In the genomic region with DNA sequence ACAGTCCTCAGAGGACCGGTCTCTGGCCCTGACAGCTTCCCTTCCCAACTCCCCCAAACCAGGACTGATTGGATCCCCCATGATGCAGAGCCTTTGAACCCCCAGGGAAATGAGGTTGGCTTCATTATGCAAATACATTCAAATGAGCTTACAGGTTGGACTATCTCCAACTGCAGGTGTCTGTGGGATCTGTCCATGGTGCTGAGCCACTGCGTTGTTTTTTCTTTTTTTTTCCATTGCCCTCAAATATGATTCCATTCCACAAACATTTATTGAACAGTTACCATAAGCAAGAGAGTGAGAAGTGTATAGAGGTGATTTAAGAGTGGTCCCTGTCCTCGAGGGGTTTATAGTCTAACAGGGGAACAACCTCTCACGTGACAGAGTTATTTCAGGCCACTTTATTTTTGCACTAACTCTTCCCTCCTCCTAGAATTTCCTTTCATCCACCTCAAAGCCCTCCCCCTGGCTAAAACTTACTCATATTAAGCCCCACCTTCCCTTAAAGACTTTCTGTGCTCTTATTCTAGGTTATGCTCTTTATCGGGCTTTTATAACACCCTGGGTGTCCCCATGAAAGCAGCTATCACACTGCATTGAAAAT, we compare ENCODE assay signal across 30 cellular contexts. TPM values are rescaled to one million over a fixed set of nuclear protein-coding genes. Genes with fewer than 3 reads are reported as not detected.
A peak's percentile ranks its signal among the peaks of the same experiment; 100 is the strongest.
DNase-seq lines count a peak whose midpoint lies in the region; ATAC-seq, FAIRE-seq and TF ChIP-seq lines count a peak whose summit lies in the region.
"Had no signal": no experiment of that assay in that cellular context is flagged by ENCODE, and none has a peak within 500 bp of the region (broad histone marks: within the 10 kb centered on the region; RNA-seq: fewer than 3 reads in every experiment).

No MANE protein-coding gene starts in this region.

- H4K8ac ChIP-seq in IMR-90 (ENCODE audit: low read depth in 2 of 2, low read length in 2 of 2) = no peak overlapping the region

- H3K27me3 ChIP-seq in IMR-90 (ENCODE audit: control insufficient read depth, insufficient read depth, low read length) (peaks cover 3% of the 10 kb centered on the region; the same call in 1 of the 2 replicates), SK-N-SH (ENCODE audit: insufficient read depth) (no peaks in the 10 kb centered on the region)
- H3K27me3 ChIP-seq: ascending aorta, testis, uterus had no signal

- in situ Hi-C loops in IMR-90 (cut with MboI; ENCODE audit: low sequenced_read_pairs) = no loop called here

- H4K91ac ChIP-seq in IMR-90 (ENCODE audit: insufficient read depth, low read depth, low read length) = no peak overlapping the region

- H3K23ac ChIP-seq in IMR-90 (ENCODE audit: low read depth, low read length) = no peak overlapping the region

- no peaks in the 10 kb centered on the region for H3K36me3 Mint-ChIP-seq in osteocyte (ENCODE audit: unreplicated experiment)
- H3K36me3 Mint-ChIP-seq: activated naive CD8-positive, alpha-beta T cell; T-cell had no signal

- no peak for ATAC-seq in IMR-90 (ENCODE audit: low read depth)
- ATAC-seq: activated T-cell treated with anti-CD3 and anti-CD28 coated beads, Interleukin-2, amount 50 U/mL, for 72 hours; gastroesophageal sphincter; lower lobe of right lung; PC-3; stimulated activated naive B cell treated with anti-CD40 and anti-IgM and Interleukin-4, amounts not matched to agents 10 μg/mL and 1 μg/mL and 100 μg/mL, for 72 hours; T-cell had no signal

- POLR2A ChIA-PET in IMR-90 (lab: Charles Lee; ENCODE audit: unreplicated experiment) (no interaction called here), SK-N-SH (lab: Yijun Ruan, JAX) (no interaction called here)

- no peaks in the 10 kb centered on the region for H3K79me1 ChIP-seq in IMR-90 (ENCODE audit: low read depth in 1 of 2, low read length in 2 of 2)

- H3K56ac ChIP-seq in IMR-90 (ENCODE audit: extremely low read depth, insufficient read depth, low read length) = no peak overlapping the region

- no peaks in the 10 kb centered on the region for H3K9me2 ChIP-seq in SK-N-SH

- intact Hi-C loops in IMR-90 (cut with micrococcal nuclease) (loop anchor here (2.0 kb wide), 1 partner anchor 37 kb away; no protein-coding TSS in a partner anchor), kidney (cut with DNase I) (no loop called here)

- no peaks in the 10 kb centered on the region for H3K4me1 ChIP-seq in IMR-90 (ENCODE audit: control insufficient read depth, insufficient read depth, low read length)
- peaks cover 0 to 3% of the 10 kb centered on the region in 2 experiments; a peak in 1 of 4 replicates for H3K4me1 ChIP-seq in SK-N-SH (ENCODE audit: control insufficient read depth in 1 of 2, insufficient read depth in 2 of 2, low read depth in 1 of 2, low read length in 1 of 2)
- H3K4me1 ChIP-seq in kidney (ENCODE audit: control insufficient read depth in 1 of 2, insufficient read depth in 1 of 2, low read depth in 1 of 2, low read length in 2 of 2) = no peaks in the 10 kb centered on the region
- H3K4me1 ChIP-seq: ascending aorta, esophagus muscularis mucosa, gastroesophageal sphincter, lower lobe of right lung, testis, uterus had no signal

- H4K20me1 ChIP-seq in IMR-90 (ENCODE audit: insufficient read depth, low read length) (no peaks in the 10 kb centered on the region), SK-N-SH (ENCODE audit: insufficient read depth) (no peaks in the 10 kb centered on the region)

- H2AFZ ChIP-seq in IMR-90 (replicated peaks; ENCODE audit: low read length, poor library complexity) (no peak overlapping the region), SK-N-SH (ENCODE audit: low read depth) (no peak overlapping the region)

- no peak overlapping the region for H2BK15ac ChIP-seq in IMR-90 (ENCODE audit: low read depth, low read length)

- TF ChIP-seq POLR2A in IMR-90 (IDR thresholded peaks at IDR 0.05; ENCODE audit: low read depth, low read length) = no peak

- no peak overlapping the region for H3K4me3 ChIP-seq in IMR-90 (ENCODE audit: insufficient read depth, low read depth, low read length)
- H3K4me3 ChIP-seq in SK-N-SH (ENCODE audit: low read depth in 2 of 2, low read length in 1 of 2) = no peak overlapping the region
- no peak overlapping the region for H3K4me3 ChIP-seq in epithelial cell of esophagus (ENCODE audit: low read length)
- no peak overlapping the region for H3K4me3 ChIP-seq in kidney (ENCODE audit: low read length in 2 of 2)
- H3K4me3 ChIP-seq: ascending aorta, esophagus muscularis mucosa, gastroesophageal sphincter, lower lobe of right lung, MG63, smooth muscle cell, testis, uterus had no signal

- H4K5ac ChIP-seq in IMR-90 (ENCODE audit: low read depth, low read length) = no peak overlapping the region

- peaks cover 3% of the 10 kb centered on the region for H3K27me3 Mint-ChIP-seq in osteocyte (ENCODE audit: unreplicated experiment)

- H3K9ac ChIP-seq in IMR-90 (ENCODE audit: low read depth, low read length) (no peak overlapping the region), SK-N-SH (no peak overlapping the region), kidney (ENCODE audit: low read length in 2 of 2) (no peak overlapping the region)

- H2AK5ac ChIP-seq in IMR-90 (ENCODE audit: low read depth, low read length) = no peak overlapping the region

- H3K14ac ChIP-seq in IMR-90 (replicated peaks; ENCODE audit: low read depth, low read length) = no peak overlapping the region

- CTCF ChIA-PET in IMR-90 (lab: Yijun Ruan, JAX) = no interaction called here
- CTCF ChIA-PET in SK-N-SH (lab: Yijun Ruan, JAX) = interaction anchor here (0.6 to 1.0 kb wide), 4 partner anchors 15 to 110 kb away, joined by 3 read pairs; partner anchors contain the start of genes DLGAP3 and SMIM12

- no peak for TF ChIP-seq EP300 in SK-N-SH (IDR thresholded peaks at IDR 0.05; ENCODE audit: borderline replicate concordance in 1 of 2, low read depth in 1 of 2, low read length in 1 of 2)

- H3K27ac Mint-ChIP-seq in osteocyte (ENCODE audit: unreplicated experiment) = no peak overlapping the region
- H3K27ac Mint-ChIP-seq: activated naive CD8-positive, alpha-beta T cell; activated T-cell treated with anti-CD3 and anti-CD28 coated beads, Interleukin-2, amount 50 U/mL, for 72 hours; stimulated activated naive B cell treated with anti-CD40 and anti-IgM and Interleukin-4, amounts not matched to agents 10 μg/mL and 1 μg/mL and 100 μg/mL, for 72 hours; T-cell had no signal

- H3K9me1 ChIP-seq in IMR-90 (ENCODE audit: insufficient read depth, low read length) = no peaks in the 10 kb centered on the region

- H3K27ac ChIP-seq in IMR-90 (ENCODE audit: insufficient read depth, low read length) = no peak overlapping the region
- H3K27ac ChIP-seq in SK-N-SH (ENCODE audit: low read depth in 2 of 2, low read length in 1 of 2) = no peak overlapping the region
- no peak overlapping the region for H3K27ac ChIP-seq in kidney (ENCODE audit: low read depth in 2 of 2, low read length in 2 of 2)
- H3K27ac ChIP-seq: ascending aorta, C4-2B, esophagus muscularis mucosa, gastroesophageal sphincter, lower lobe of right lung, neutrophil, testis, uterus had no signal

- H3K36me3 ChIP-seq in IMR-90 (ENCODE audit: control insufficient read depth, insufficient read depth, low read length) (no peaks in the 10 kb centered on the region), SK-N-SH (replicated peaks in 1 of 2; ENCODE audit: control insufficient read depth in 1 of 2, insufficient read depth in 2 of 2, low read length in 1 of 2) (no peaks in the 10 kb centered on the region), kidney (ENCODE audit: control insufficient read depth in 1 of 2, insufficient read depth in 2 of 2, low read length in 2 of 2) (no peaks in the 10 kb centered on the region)
- H3K36me3 ChIP-seq: ascending aorta, esophagus muscularis mucosa, gastroesophageal sphincter, lower lobe of right lung, MG63, neutrophil, uterus had no signal

- H2BK5ac ChIP-seq in IMR-90 (ENCODE audit: low read depth, low read length, poor library complexity, severe bottlenecking) = no peak overlapping the region

- no peaks in the 10 kb centered on the region for H3F3A ChIP-seq in SK-N-SH (replicated peaks; ENCODE audit: insufficient read depth)

- no peak for FAIRE-seq in kidney (lab: Jason Lieb, UNC)
- FAIRE-seq: D721Med, TTC549 had no signal

- no peak overlapping the region for H2BK20ac ChIP-seq in IMR-90 (ENCODE audit: low read depth, low read length)

- H2AK9ac ChIP-seq in IMR-90 (replicated peaks; ENCODE audit: low read depth, low read length, poor library complexity) = no peak overlapping the region

- no peaks in the 10 kb centered on the region for H3K9me3 Mint-ChIP-seq in osteocyte (ENCODE audit: unreplicated experiment)
- H3K9me3 Mint-ChIP-seq: stimulated activated naive B cell treated with anti-CD40 and anti-IgM and Interleukin-4, amounts not matched to agents 10 μg/mL and 1 μg/mL and 100 μg/mL, for 72 hours; T-cell had no signal

- H3K79me2 ChIP-seq in SK-N-SH (ENCODE audit: insufficient read depth) = no peaks in the 10 kb centered on the region

- TF ChIP-seq RAD21 in IMR-90 (IDR thresholded peaks at IDR 0.05; ENCODE audit: low read length) (no peak), SK-N-SH (IDR thresholded peaks at IDR 0.05; ENCODE audit: low read length) (no peak)

- no peak overlapping the region for H3K4me3 Mint-ChIP-seq in osteocyte (ENCODE audit: unreplicated experiment)
- H3K4me3 Mint-ChIP-seq: activated naive CD8-positive, alpha-beta T cell; activated T-cell treated with anti-CD3 and anti-CD28 coated beads, Interleukin-2, amount 50 U/mL, for 72 hours; stimulated activated naive B cell treated with anti-CD40 and anti-IgM and Interleukin-4, amounts not matched to agents 10 μg/mL and 1 μg/mL and 100 μg/mL, for 72 hours; T-cell had no signal

- H3K4ac ChIP-seq in IMR-90 (ENCODE audit: low read depth, low read length) = no peak overlapping the region

- H3K4me2 ChIP-seq in IMR-90 (ENCODE audit: low read depth, low read length) = no peak overlapping the region
- no peak overlapping the region for H3K4me2 ChIP-seq in SK-N-SH
- H3K4me2 ChIP-seq: smooth muscle cell had no signal

- H3K4me1 Mint-ChIP-seq in osteocyte (ENCODE audit: unreplicated experiment) = no peaks in the 10 kb centered on the region
- H3K4me1 Mint-ChIP-seq: stimulated activated naive B cell treated with anti-CD40 and anti-IgM and Interleukin-4, amounts not matched to agents 10 μg/mL and 1 μg/mL and 100 μg/mL, for 72 hours; T-cell had no signal

- H2BK120ac ChIP-seq in IMR-90 (ENCODE audit: low read depth, low read length) = no peak overlapping the region

- H3K9me3 ChIP-seq in IMR-90 (ENCODE audit: control insufficient read depth, insufficient read depth, low read length) (no peaks in the 10 kb centered on the region), SK-N-SH (no peaks in the 10 kb centered on the region), kidney (ENCODE audit: control insufficient read depth in 1 of 2, low read length in 2 of 2) (no peaks in the 10 kb centered on the region)
- H3K9me3 ChIP-seq: ascending aorta, esophagus muscularis mucosa, gastroesophageal sphincter, lower lobe of right lung, MG63, neutrophil, testis, uterus had no signal

- WGBS in IMR-90 (ENCODE audit: extremely low coverage in 2 of 2, insufficient read length in 1 of 2), 2 experiments = no CpG with 5 or more reads among the region's 5 CpGs
- WGBS in SK-N-SH (ENCODE audit: low lambda C conversion rate) = 65% methylated on average over 5 of the region's 5 CpGs

- DNase-seq in ELF-1 (ENCODE audit: low read depth, low spot score) (peak; percentile 5), IMR-90 (no peak), SK-N-SH (no peak), epithelial cell of esophagus (ENCODE audit: low read depth) (peak; percentile 15), NCI-H2196 treated with DMSO at 0.1 percent for 48 hours (lab: John Stamatoyannopoulos, UW; ENCODE audit: unreplicated experiment) (no peak), osteocyte (ENCODE audit: extremely low spot score, unreplicated experiment) (no peak), kidney (no peak)
- no peak for DNase-seq in effector CD8-positive, alpha-beta T cell (lab: John Stamatoyannopoulos, UW)
- DNase-seq: activated CD4-positive, alpha-beta T cell treated with anti-CD3 and anti-CD28 coated beads for 4 hours; activated T-cell treated with anti-CD3 and anti-CD28 coated beads, Interleukin-2, amount 50 U/mL, for 72 hours; central memory CD4-positive, alpha-beta T cell; GDM1; islet precursor cell; lower lobe of right lung; MG63; PC-3; SHP77 treated with DMSO at 0.1 percent for 48 hours; stimulated activated naive B cell treated with anti-CD40 and anti-IgM and Interleukin-4, amounts not matched to agents 10 μg/mL and 1 μg/mL and 100 μg/mL, for 72 hours; T-cell; testis; uterus had no signal

- no peak overlapping the region for H3K18ac ChIP-seq in IMR-90 (ENCODE audit: low read depth, low read length)

- dilution Hi-C loops in IMR-90 (cut with HindIII; ENCODE audit: low sequenced_read_pairs, unreplicated experiment) = no loop called here

- BruUV-seq in IMR-90 (replicated peaks; lab: Mats Ljungman, UMichigan) = no TSS peak

- TF ChIP-seq CTCF in IMR-90 (conservative IDR thresholded peaks at IDR 0.05; ENCODE audit: low read depth, low read length) (no peak), SK-N-SH (IDR thresholded peaks at IDR 0.05) (no peak), epithelial cell of esophagus (IDR thresholded peaks at IDR 0.05; ENCODE audit: insufficient read depth, low read depth, low read length, missing control alignments) (no peak), osteocyte (IDR thresholded peaks at IDR 0.05) (no peak), kidney (IDR thresholded peaks at IDR 0.05; ENCODE audit: borderline replicate concordance, extremely low read depth, insufficient read depth) (no peak)

RNA-seq across cellular contexts. Expression of gene DLGAP3, which starts 21.9 kb away (rescaled TPM):
- total RNA-seq in IMR-90 (2012; rRNA removed) (not detected in 2 replicates), osteocyte (0.21 TPM in 1 of 2 replicates, not detected in the other), kidney (1.0 TPM)
- polyA plus RNA-seq in IMR-90 (2012; rRNA removed) (0.02 and 0.10 TPM in 2 replicates), SK-N-SH (2012; rRNA removed) (0.05 and 0.15 TPM in 2 replicates), kidney (ENCODE audit: insufficient read depth, low read depth, low replicate concordance) (0.71 TPM)
- 0.03 TPM in 2 replicates for polyA plus RNA-seq in IMR-90 (2012; cell fraction: cytosol; rRNA removed)
- polyA plus RNA-seq in IMR-90 (2012; cell fraction: nucleus; rRNA removed; ENCODE audit: low replicate concordance) = 0.01 and 0.09 TPM in 2 replicates
- 0.05 and 0.16 TPM in 2 replicates for polyA plus RNA-seq in SK-N-SH (2012; cell fraction: cytosol; rRNA removed)
- 0.14 and 0.20 TPM in 2 replicates for polyA plus RNA-seq in SK-N-SH (2012; cell fraction: nucleus; rRNA removed)
- total RNA-seq: ascending aorta, PC-3, smooth muscle cell had no signal
- polyA plus RNA-seq: smooth muscle cell had no signal

RNA-seq across cellular contexts. Expression of gene SMIM12, which starts 48.0 kb away (rescaled TPM):
- total RNA-seq in IMR-90 (2012; rRNA removed) (31.9 and 36.4 TPM in 2 replicates), osteocyte (38.6 and 39.6 TPM in 2 replicates), kidney (49.2 TPM)
- polyA plus RNA-seq in IMR-90 (2012; rRNA removed) (39.8 and 44.4 TPM in 2 replicates), SK-N-SH (2012; rRNA removed) (42.3 and 46.7 TPM in 2 replicates), kidney (ENCODE audit: insufficient read depth, low read depth, low replicate concordance) (85.9 TPM)
- 31.4 and 39.9 TPM in 2 replicates for polyA plus RNA-seq in IMR-90 (2012; cell fraction: cytosol; rRNA removed)
- 13.7 and 21.5 TPM in 2 replicates for polyA plus RNA-seq in IMR-90 (2012; cell fraction: nucleus; rRNA removed; ENCODE audit: low replicate concordance)
- polyA plus RNA-seq in SK-N-SH (2012; cell fraction: cytosol; rRNA removed) = 42.8 and 46.1 TPM in 2 replicates
- polyA plus RNA-seq in SK-N-SH (2012; cell fraction: nucleus; rRNA removed) = 22.9 and 24.6 TPM in 2 replicates

Comparison
In these comparisons a context has a peak if more than half of its experiments do, and no peak if none do; other contexts are left out.
1. DNase-seq: peak in ELF-1 (single experiment) and epithelial cell of esophagus (single experiment); none in IMR-90 (single experiment), SK-N-SH (single experiment), NCI-H2196 treated with DMSO at 0.1 percent for 48 hours (single experiment), effector CD8-positive, alpha-beta T cell (single experiment), osteocyte (single experiment) and kidney (single experiment).